30 cellular contexts compared by ENCODE assay signal in genomic region chr3:157069406-157069805, GRCh38.
"Had no signal": no experiment of that assay in that cellular context is flagged by ENCODE, and none has a peak within 500 bp of the region (broad histone marks: within the 10 kb centered on the region; RNA-seq: fewer than 3 reads in every experiment).

No MANE protein-coding gene starts in this region.

- H3K36me3 ChIP-seq: left ventricle myocardium inferior, neural progenitor cell, neutrophil, ovary, prostate gland, suprapubic skin, thoracic aorta, tibial artery, upper lobe of right lung had no signal

- H3K4me2 ChIP-seq: neural progenitor cell had no signal

- H3K27ac ChIP-seq: left ventricle myocardium inferior, neural progenitor cell, neutrophil, ovary, suprapubic skin, upper lobe of right lung had no signal

- H3K9me3 ChIP-seq: left ventricle myocardium inferior, neutrophil, ovary, prostate gland, suprapubic skin, thoracic aorta, tibial artery, upper lobe of right lung had no signal

- FAIRE-seq: islet of Langerhans, urothelium cell line had no signal

- H3K9ac ChIP-seq: neural progenitor cell had no signal

- H2AFZ ChIP-seq: neural progenitor cell had no signal

- DNase-seq: hypothalamus; immature natural killer cell; left ventricle myocardium inferior; mesendoderm; naive B cell; natural killer cell; nephron progenitor cell; occipital lobe; ovary; posterior cingulate gyrus; retina; right cardiac atrium; stimulated activated CD4-positive, alpha-beta T cell treated with anti-CD3 and anti-CD28 coated beads, Interleukin-12 subunit alpha, Interleukin-12 subunit beta, amount 100 ng/mL, for 4 hours; stimulated activated CD4-positive, alpha-beta T cell treated with anti-CD3 and anti-CD28 coated beads, Interleukin-15, amount 100 ng/mL, for 24 hours; stimulated activated CD4-positive, alpha-beta T cell treated with anti-CD3 and anti-CD28 coated beads, Interleukin-2, amount 100 ng/mL, for 24 hours; stimulated activated CD4-positive, alpha-beta T cell treated with anti-CD3 and anti-CD28 coated beads, Interleukin-4, amount 100 ng/mL, for 1 hour; stimulated activated naive CD4-positive, alpha-beta T cell; tibial artery; trophoblast cell; upper lobe of right lung had no signal

- H3K4me1 ChIP-seq: prostate gland, suprapubic skin, upper lobe of right lung had no signal

- H3K27me3 ChIP-seq: ovary, suprapubic skin, tibial artery, upper lobe of right lung had no signal

- H3K4me3 ChIP-seq: left ventricle myocardium inferior, lung, neural progenitor cell, ovary, prostate gland, skin epidermis, suprapubic skin, thoracic aorta, tibial artery, upper lobe of right lung had no signal

- ATAC-seq: natural killer cell, right cardiac atrium, sciatic nerve, upper lobe of right lung had no signal
